In genomic region chr7:73901823-73902597, GRCh38 we compare ENCODE assay signal across 1 cellular context.
TF ChIP-seq lines count a peak whose summit lies in the region.

No MANE protein-coding gene starts in this region.

TF ChIP-seq in GM12891, 5 proteins besides CTCF, POLR2A, EP300 and RAD21:
- TF ChIP-seq TAF1 (IDR thresholded peaks at IDR 0.05; ENCODE audit: low read depth, low read length) = no peak
- TF ChIP-seq POLR2AphosphoS5 (IDR thresholded peaks at IDR 0.05; ENCODE audit: low read depth, low read length) = no peak
- no peak for TF ChIP-seq PAX5 (IDR thresholded peaks at IDR 0.05; ENCODE audit: insufficient read depth, low read length, severe bottlenecking)
- no peak for TF ChIP-seq POU2F2 (IDR thresholded peaks at IDR 0.05; ENCODE audit: low read depth, low read length)
- TF ChIP-seq SPI1 (IDR thresholded peaks at IDR 0.05; ENCODE audit: low read depth, low read length) = no peak
